ENCODE assay signal across 1 cellular context in the genomic region with DNA sequence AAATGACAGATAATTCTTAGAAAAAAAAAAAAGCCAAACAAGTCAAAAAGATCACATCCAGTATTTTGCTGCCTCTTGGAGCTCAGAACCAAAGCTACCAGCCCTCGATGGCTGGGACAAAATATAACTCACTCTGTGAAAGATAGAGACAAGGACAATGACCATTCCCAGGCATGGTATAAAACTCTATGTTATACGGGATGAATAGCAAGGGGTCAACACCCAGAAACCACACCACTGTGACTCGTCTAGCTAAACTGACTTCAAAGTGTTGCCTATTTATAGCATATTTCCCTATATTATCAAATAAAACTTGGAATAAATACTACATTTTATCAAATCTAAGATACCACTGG.
TF ChIP-seq lines count a peak whose summit lies in the region.

No MANE protein-coding gene starts in this region.

TF ChIP-seq in IMR-90, 13 proteins besides CTCF, POLR2A, EP300 and RAD21:
- TF ChIP-seq MXI1 (IDR thresholded peaks at IDR 0.05; ENCODE audit: borderline replicate concordance, low read depth, low read length) (no peak), FOS (IDR thresholded peaks at IDR 0.05; ENCODE audit: low read depth, low read length) (no peak), CEBPB (IDR thresholded peaks at IDR 0.05; ENCODE audit: low read depth, low read length) (no peak), MAFK (IDR thresholded peaks at IDR 0.05; ENCODE audit: low read depth, low read length) (no peak), CHD1 (IDR thresholded peaks at IDR 0.05; ENCODE audit: low read depth, low read length) (no peak), SMC3 (IDR thresholded peaks at IDR 0.05; ENCODE audit: low read depth, low read length) (no peak), MAZ (IDR thresholded peaks at IDR 0.05; ENCODE audit: borderline replicate concordance, low read depth, low read length) (no peak), RFX5 (IDR thresholded peaks at IDR 0.05; ENCODE audit: low read depth, low read length) (no peak), RCOR1 (IDR thresholded peaks at IDR 0.05; ENCODE audit: insufficient replicate concordance, low read length) (no peak), NFE2L2 (IDR thresholded peaks at IDR 0.05; ENCODE audit: low read depth, low read length) (no peak), BHLHE40 (IDR thresholded peaks at IDR 0.05; ENCODE audit: low read depth, low read length) (no peak)
- TF ChIP-seq, protein P1, sequence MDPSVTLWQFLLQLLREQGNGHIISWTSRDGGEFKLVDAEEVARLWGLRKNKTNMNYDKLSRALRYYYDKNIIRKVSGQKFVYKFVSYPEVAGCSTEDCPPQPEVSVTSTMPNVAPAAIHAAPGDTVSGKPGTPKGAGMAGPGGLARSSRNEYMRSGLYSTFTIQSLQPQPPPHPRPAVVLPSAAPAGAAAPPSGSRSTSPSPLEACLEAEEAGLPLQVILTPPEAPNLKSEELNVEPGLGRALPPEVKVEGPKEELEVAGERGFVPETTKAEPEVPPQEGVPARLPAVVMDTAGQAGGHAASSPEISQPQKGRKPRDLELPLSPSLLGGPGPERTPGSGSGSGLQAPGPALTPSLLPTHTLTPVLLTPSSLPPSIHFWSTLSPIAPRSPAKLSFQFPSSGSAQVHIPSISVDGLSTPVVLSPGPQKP (IDR thresholded peaks at IDR 0.05; ENCODE audit: borderline replicate concordance, low read depth, low read length) = no peak
- TF ChIP-seq, protein P2, sequence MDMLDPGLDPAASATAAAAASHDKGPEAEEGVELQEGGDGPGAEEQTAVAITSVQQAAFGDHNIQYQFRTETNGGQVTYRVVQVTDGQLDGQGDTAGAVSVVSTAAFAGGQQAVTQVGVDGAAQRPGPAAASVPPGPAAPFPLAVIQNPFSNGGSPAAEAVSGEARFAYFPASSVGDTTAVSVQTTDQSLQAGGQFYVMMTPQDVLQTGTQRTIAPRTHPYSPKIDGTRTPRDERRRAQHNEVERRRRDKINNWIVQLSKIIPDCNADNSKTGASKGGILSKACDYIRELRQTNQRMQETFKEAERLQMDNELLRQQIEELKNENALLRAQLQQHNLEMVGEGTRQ (IDR thresholded peaks at IDR 0.05; ENCODE audit: low read depth, low read length) = no peak
